12 cellular contexts compared by ENCODE assay signal in the genomic region with DNA sequence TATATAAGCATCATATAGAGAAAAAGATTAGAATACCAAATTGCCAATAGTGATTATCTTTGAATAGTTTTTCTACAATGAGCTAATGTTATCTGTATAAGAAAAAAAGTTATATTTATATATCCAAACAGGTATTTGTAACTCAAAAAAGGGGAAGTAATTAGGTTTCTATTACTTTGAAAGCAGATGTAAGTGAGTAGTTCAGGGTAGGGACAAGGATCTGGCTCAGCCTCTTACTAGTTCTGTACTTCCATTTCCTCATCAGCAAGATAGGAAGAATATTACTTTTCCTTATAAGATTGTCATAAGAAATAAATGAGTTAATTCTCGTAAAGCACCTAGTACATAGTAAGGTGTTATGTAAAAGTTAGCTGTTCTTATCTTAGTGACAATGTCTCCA.
A peak's percentile ranks its signal among the peaks of the same experiment; 100 is the strongest.
DNase-seq lines count a peak whose midpoint lies in the region; ATAC-seq and TF ChIP-seq lines count a peak whose summit lies in the region.
"Had no signal": no experiment of that assay in that cellular context is flagged by ENCODE, and none has a peak within 500 bp of the region (broad histone marks: within the 10 kb centered on the region; RNA-seq: fewer than 3 reads in every experiment).

No MANE protein-coding gene starts in this region.

- H3K27ac ChIP-seq in coronary artery: no peak overlapping the region
- H3K27ac ChIP-seq: Peyer's patch, thoracic aorta had no signal

- H3K4me1 Mint-ChIP-seq in stimulated activated memory B cell treated with anti-CD40 and anti-IgM and Interleukin-4, amounts not matched to agents 10 μg/mL and 1 μg/mL and 100 μg/mL, for 72 hours: peaks cover 27% of the 10 kb centered on the region

- no peak overlapping the region for H3K4me3 Mint-ChIP-seq in stimulated activated memory B cell treated with anti-CD40 and anti-IgM and Interleukin-4, amounts not matched to agents 10 μg/mL and 1 μg/mL and 100 μg/mL, for 72 hours
- H3K4me3 Mint-ChIP-seq: activated naive CD8-positive, alpha-beta T cell treated with anti-CD3 and anti-CD28 coated beads, Interleukin-2, amount 50 U/mL, for 24 hours had no signal

- H3K4me3 ChIP-seq in coronary artery: no peak overlapping the region
- H3K4me3 ChIP-seq: HAP-1, Peyer's patch, thoracic aorta had no signal

- no peak for TF ChIP-seq CTCF in coronary artery (IDR thresholded peaks at IDR 0.05)

- no peak for DNase-seq in effector CD4-positive, alpha-beta T cell
- DNase-seq in hypothalamus (lab: John Stamatoyannopoulos, UW): no peak
- DNase-seq in coronary artery (ENCODE audit: low spot score): no peak
- DNase-seq: activated naive CD8-positive, alpha-beta T cell treated with anti-CD3 and anti-CD28 coated beads, Interleukin-2, amount 50 U/mL, for 24 hours; cortex of kidney; Peyer's patch had no signal

- peaks cover 66% of the 10 kb centered on the region for H3K36me3 Mint-ChIP-seq in stimulated activated memory B cell treated with anti-CD40 and anti-IgM and Interleukin-4, amounts not matched to agents 10 μg/mL and 1 μg/mL and 100 μg/mL, for 72 hours

- ATAC-seq in GM19324 (IDR thresholded peaks at IDR 0.05; ENCODE audit: low FRiP score, unreplicated experiment) (peak; percentile 56), HG02571 (IDR thresholded peaks at IDR 0.05; ENCODE audit: unreplicated experiment) (peak; percentile 64), HG03378 (IDR thresholded peaks at IDR 0.05; ENCODE audit: unreplicated experiment) (peak; percentile 86)
- peak; percentile 59 for ATAC-seq in stimulated activated memory B cell treated with anti-CD40 and anti-IgM and Interleukin-4, amounts not matched to agents 10 μg/mL and 1 μg/mL and 100 μg/mL, for 72 hours
- ATAC-seq: activated naive CD8-positive, alpha-beta T cell treated with anti-CD3 and anti-CD28 coated beads, Interleukin-2, amount 50 U/mL, for 24 hours had no signal

- H3K27me3 Mint-ChIP-seq in stimulated activated memory B cell treated with anti-CD40 and anti-IgM and Interleukin-4, amounts not matched to agents 10 μg/mL and 1 μg/mL and 100 μg/mL, for 72 hours: peaks cover 10% of the 10 kb centered on the region
- H3K27me3 Mint-ChIP-seq: activated naive CD8-positive, alpha-beta T cell treated with anti-CD3 and anti-CD28 coated beads, Interleukin-2, amount 50 U/mL, for 24 hours had no signal

- H3K9me3 Mint-ChIP-seq in stimulated activated memory B cell treated with anti-CD40 and anti-IgM and Interleukin-4, amounts not matched to agents 10 μg/mL and 1 μg/mL and 100 μg/mL, for 72 hours: peaks cover 2% of the 10 kb centered on the region
- H3K9me3 Mint-ChIP-seq: activated naive CD8-positive, alpha-beta T cell treated with anti-CD3 and anti-CD28 coated beads, Interleukin-2, amount 50 U/mL, for 24 hours had no signal

- H3K27ac Mint-ChIP-seq in stimulated activated memory B cell treated with anti-CD40 and anti-IgM and Interleukin-4, amounts not matched to agents 10 μg/mL and 1 μg/mL and 100 μg/mL, for 72 hours: no peak overlapping the region
